ENCODE assay signal across 29 cellular contexts in the genomic region with DNA sequence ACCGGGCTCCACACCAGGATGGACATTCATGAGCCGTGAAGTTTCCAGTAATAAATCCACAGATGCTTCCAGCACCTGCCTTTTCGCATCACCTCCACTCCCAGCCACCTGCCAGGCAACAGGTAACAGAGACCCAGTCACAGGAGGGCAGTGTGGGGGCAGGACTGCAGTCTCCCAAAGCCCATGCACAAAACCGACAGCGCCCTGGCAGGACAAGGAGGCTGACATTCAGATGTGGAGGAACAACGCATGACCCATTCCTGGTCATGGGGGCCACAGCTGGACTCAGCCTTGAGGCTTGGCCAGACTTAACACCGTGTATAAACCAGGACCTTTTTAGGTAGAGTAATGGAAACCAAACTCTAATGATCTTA. TPM values are rescaled to one million over a fixed set of nuclear protein-coding genes. Genes with fewer than 3 reads are reported as not detected.
"Had no signal": no experiment of that assay in that cellular context is flagged by ENCODE, and none has a peak within 500 bp of the region (broad histone marks: within the 10 kb centered on the region; RNA-seq: fewer than 3 reads in every experiment).

No MANE protein-coding gene starts in this region.

- H3K36me3 ChIP-seq: neural progenitor cell, transverse colon, uterus, WERI-Rb-1 had no signal

- H3K79me2 ChIP-seq: hepatocyte had no signal

- DNase-seq: activated CD4-positive, alpha-beta T cell treated with anti-CD3 and anti-CD28 coated beads, Interleukin-2, amount 50 U/mL, for 1 hour; activated CD4-positive, CD25-positive, alpha-beta regulatory T cell treated with anti-CD3 and anti-CD28 coated beads, Interleukin-2, amount 50 U/mL, for 72 hours; activated CD8-positive, alpha-beta memory T cell treated with anti-CD3 and anti-CD28 coated beads, Interleukin-2, amount 50 U/mL, for 48 hours; activated naive CD4-positive, alpha-beta T cell treated with Interleukin-2 at 50 U/mL for 16 hours; activated naive CD8-positive, alpha-beta T cell treated with anti-CD3 and anti-CD28 coated beads, Interleukin-2, amount 10 ng/mL, durations not matched to agents 7 days and 5 days; activated T-cell treated with anti-CD3 and anti-CD28 coated beads, Interleukin-2, amount 50 U/mL, for 4 hours; amniotic stem cell; cerebellar nuclear complex; glutamatergic neuron; immature natural killer cell; left lung; psoas muscle; right cardiac atrium; stimulated activated CD4-positive, alpha-beta T cell treated with anti-CD3 and anti-CD28 coated beads, Interleukin-12 subunit alpha, Interleukin-12 subunit beta, amount 100 ng/mL, for 4 hours; stimulated activated CD4-positive, alpha-beta T cell treated with anti-CD3 and anti-CD28 coated beads, Interleukin-1b, Interleukin-23, amount 100 ng/mL, for 48 hours; transverse colon; uterus; WERI-Rb-1 had no signal

- H3K4me3 Mint-ChIP-seq: activated naive CD8-positive, alpha-beta T cell treated with anti-CD3 and anti-CD28 coated beads, Interleukin-2, amount 10 ng/mL, durations not matched to agents 7 days and 5 days; activated T-cell treated with anti-CD3 and anti-CD28 coated beads, Interleukin-2, amount 50 U/mL, for 4 hours; immature natural killer cell; naive thymus-derived CD4-positive, alpha-beta T cell; neural progenitor cell; stimulated activated naive CD8-positive, alpha-beta T cell treated with anti-CD3 and anti-CD28 coated beads, Interleukin-15, Interleukin-2, amounts not matched to agents 100 ng/mL and 50 ng/mL, for 24 hours had no signal

- H3K27ac Mint-ChIP-seq: activated naive CD8-positive, alpha-beta T cell treated with anti-CD3 and anti-CD28 coated beads, Interleukin-2, amount 10 ng/mL, durations not matched to agents 7 days and 5 days; immature natural killer cell; naive thymus-derived CD4-positive, alpha-beta T cell; neural progenitor cell; stimulated activated naive CD8-positive, alpha-beta T cell treated with anti-CD3 and anti-CD28 coated beads, Interleukin-15, Interleukin-2, amounts not matched to agents 100 ng/mL and 50 ng/mL, for 24 hours had no signal

- H2AFZ ChIP-seq: hepatocyte, neural progenitor cell had no signal

- H3K9ac ChIP-seq: neural progenitor cell had no signal

- H3K9me3 Mint-ChIP-seq: activated naive CD8-positive, alpha-beta T cell treated with anti-CD3 and anti-CD28 coated beads, Interleukin-2, amount 10 ng/mL, durations not matched to agents 7 days and 5 days; stimulated activated naive CD8-positive, alpha-beta T cell treated with anti-CD3 and anti-CD28 coated beads, Interleukin-15, Interleukin-2, amounts not matched to agents 100 ng/mL and 50 ng/mL, for 24 hours had no signal

- H3K27ac ChIP-seq: coronary artery, esophagus muscularis mucosa, hepatocyte, left lung, neural progenitor cell, psoas muscle, transverse colon, uterus, WERI-Rb-1 had no signal

- ATAC-seq: activated T-cell treated with anti-CD3 and anti-CD28 coated beads, Interleukin-2, amount 50 U/mL, for 4 hours; left lung; naive thymus-derived CD4-positive, alpha-beta T cell; psoas muscle; right cardiac atrium had no signal

- H3K4me1 ChIP-seq: psoas muscle, transverse colon, uterus had no signal

- H3K27me3 ChIP-seq: hepatocyte, neural progenitor cell had no signal

- H3K4me2 ChIP-seq: hepatocyte, neural progenitor cell had no signal

- H3K9me3 ChIP-seq: left lung, psoas muscle, transverse colon, uterus had no signal

- H3K4me3 ChIP-seq: coronary artery, esophagus muscularis mucosa, hepatocyte, left lung, lung, neural progenitor cell, psoas muscle, transverse colon, uterus had no signal

RNA-seq across cellular contexts. Expression of gene GFRA4, which starts 8.2 kb away (rescaled TPM):
- total RNA-seq: activated naive CD8-positive, alpha-beta T cell treated with anti-CD3 and anti-CD28 coated beads, Interleukin-2, amount 10 ng/mL, durations not matched to agents 7 days and 5 days; activated T-cell treated with anti-CD3 and anti-CD28 coated beads, Interleukin-2, amount 50 U/mL, for 4 hours; bronchial epithelial cell; esophagus muscularis mucosa; frontal cortex; hepatocyte; kidney epithelial cell; left lung; lung; naive thymus-derived CD4-positive, alpha-beta T cell; osteoblast; psoas muscle; right cardiac atrium; transverse colon; uterus had no signal
- polyA plus RNA-seq: hepatocyte; immature natural killer cell; lung; naive thymus-derived CD4-positive, alpha-beta T cell; psoas muscle; right cardiac atrium had no signal

RNA-seq across cellular contexts. Expression of gene ADAM33, which starts 26.8 kb away (rescaled TPM):
- total RNA-seq: activated naive CD8-positive, alpha-beta T cell treated with anti-CD3 and anti-CD28 coated beads, Interleukin-2, amount 10 ng/mL, durations not matched to agents 7 days and 5 days; activated T-cell treated with anti-CD3 and anti-CD28 coated beads, Interleukin-2, amount 50 U/mL, for 4 hours had no signal
- polyA plus RNA-seq: immature natural killer cell; naive thymus-derived CD4-positive, alpha-beta T cell had no signal

RNA-seq across cellular contexts. Expression of gene SIGLEC1, which starts 57.4 kb away (rescaled TPM):
- total RNA-seq: bronchial epithelial cell, kidney epithelial cell had no signal
- polyA plus RNA-seq: naive thymus-derived CD4-positive, alpha-beta T cell had no signal
